19 cellular contexts compared by ENCODE assay signal in genomic region chr7:82633592-82633991, GRCh38.
DNase-seq lines count a peak whose midpoint lies in the region; TF ChIP-seq lines count a peak whose summit lies in the region.
"Had no signal": no experiment of that assay in that cellular context is flagged by ENCODE, and none has a peak within 500 bp of the region (broad histone marks: within the 10 kb centered on the region; RNA-seq: fewer than 3 reads in every experiment).

No MANE protein-coding gene starts in this region.

- H3K27me3 Mint-ChIP-seq in CD14-positive monocyte (ENCODE audit: low read depth in 3 of 3): peaks cover 0 to 2% (median 2%) of the 10 kb centered on the region in 3 donors

- H3K9me3 Mint-ChIP-seq in CD14-positive monocyte: peaks cover 0 to 18% (median 4%) of the 10 kb centered on the region in 7 donors
- H3K9me3 Mint-ChIP-seq: CD8-positive, alpha-beta T cell; T-helper 1 cell treated with Interleukin-12 subunit alpha and Interleukin-12 subunit beta and Interleukin-4 antibody, amounts not matched to agents 30 μg/mL and 1 μg/mL, for 36 hours had no signal

- no peaks in the 10 kb centered on the region for H3K4me1 Mint-ChIP-seq in CD14-positive monocyte

- no peak overlapping the region for H3K27ac Mint-ChIP-seq in CD14-positive monocyte
- H3K27ac Mint-ChIP-seq: CD8-positive, alpha-beta T cell; T-helper 1 cell treated with Interleukin-12 subunit alpha and Interleukin-12 subunit beta and Interleukin-4 antibody, amounts not matched to agents 30 μg/mL and 1 μg/mL, for 36 hours had no signal

- DNase-seq in DMS53 (lab: John Stamatoyannopoulos, UW): peak; percentile 34
- DNase-seq in DMS53 treated with DMSO at 0.1 percent for 48 hours (lab: John Stamatoyannopoulos, UW; ENCODE audit: unreplicated experiment): no peak
- peak; percentile 47 for DNase-seq in HT-29 (ENCODE audit: low spot score)
- peak; percentile 51 to 86 for DNase-seq in NCI-H524 (lab: John Stamatoyannopoulos, UW)
- peak; percentile 53 for DNase-seq in islet precursor cell
- DNase-seq in hypothalamus (lab: John Stamatoyannopoulos, UW): no peak
- DNase-seq in CD14-positive monocyte (ENCODE audit: low spot score): no peak
- DNase-seq: 8988T; CD8-positive, alpha-beta T cell; DMS79; GM23248; KG1; NCI-H1092; NCI-H187; NCI-H345; NCI-H774; Peyer's patch; T1000 had no signal

- intact Hi-C loops in CD14-positive monocyte (cut with micrococcal nuclease): no loop called here

- no peak for TF ChIP-seq CTCF in CD14-positive monocyte (IDR thresholded peaks at IDR 0.05)

- H3K36me3 Mint-ChIP-seq in CD14-positive monocyte: no peaks in the 10 kb centered on the region
- H3K36me3 Mint-ChIP-seq: CD8-positive, alpha-beta T cell had no signal

- H3K4me3 Mint-ChIP-seq in CD14-positive monocyte: no peak overlapping the region
- H3K4me3 Mint-ChIP-seq: CD8-positive, alpha-beta T cell; T-helper 1 cell treated with Interleukin-12 subunit alpha and Interleukin-12 subunit beta and Interleukin-4 antibody, amounts not matched to agents 30 μg/mL and 1 μg/mL, for 36 hours had no signal

Comparison
In these comparisons a context has a peak if more than half of its experiments do, and no peak if none do; other contexts are left out.
1. DNase-seq: peak in DMS53 (single experiment), HT-29 (single experiment), NCI-H524 (2 of 2) and islet precursor cell (single experiment); none in DMS53 treated with DMSO at 0.1 percent for 48 hours (single experiment), hypothalamus (0 of 51) and CD14-positive monocyte (single experiment).